ENCODE assay signal across 8 cellular contexts in the genomic region with DNA sequence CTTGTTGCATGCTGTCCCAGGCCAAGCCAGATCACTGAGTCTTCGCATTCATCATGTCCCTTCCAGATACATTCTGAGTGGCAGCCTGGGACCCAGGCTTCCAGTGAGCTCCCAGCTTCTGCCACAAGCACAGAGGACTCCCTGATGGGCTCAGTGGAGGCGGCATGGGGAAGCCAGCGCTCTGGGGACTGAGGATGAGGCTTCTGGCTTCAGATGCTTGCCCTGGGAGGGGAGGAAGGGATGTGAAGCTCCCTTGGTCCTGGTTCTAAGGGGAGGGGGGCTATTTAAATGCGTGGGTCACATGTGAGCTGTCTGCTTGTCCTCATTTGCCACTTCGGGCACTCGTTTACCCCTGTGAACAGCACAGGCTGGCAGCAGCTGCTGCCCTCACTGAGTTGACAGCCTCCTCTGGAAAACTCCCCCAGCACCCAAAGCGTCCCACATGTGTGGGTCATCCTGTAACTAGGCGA.
DNase-seq lines count a peak whose midpoint lies in the region; ATAC-seq and TF ChIP-seq lines count a peak whose summit lies in the region.

No MANE protein-coding gene starts in this region.

- H3K4me1 Mint-ChIP-seq in nephron = peaks cover 17% of the 10 kb centered on the region

- H3K27me3 Mint-ChIP-seq in nephron (ENCODE audit: low read depth) = peaks cover 6% of the 10 kb centered on the region

- no peaks in the 10 kb centered on the region for H3K9me3 Mint-ChIP-seq in nephron

- peak; percentile 26 for ATAC-seq in GM19043 (IDR thresholded peaks at IDR 0.05; ENCODE audit: low read depth, unreplicated experiment)
- peak; percentile 38 for ATAC-seq in HG02884 (IDR thresholded peaks at IDR 0.05; ENCODE audit: unreplicated experiment)

- DNase-seq in T-helper 9 cell = peak; percentile 13
- DNase-seq in GM20000 (ENCODE audit: low spot score) = no peak
- no peak for DNase-seq in cortex of kidney (lab: John Stamatoyannopoulos, UW)
- DNase-seq in GF-D8 (lab: John Stamatoyannopoulos, UW) = no peak
- no peak for DNase-seq in SKM-1 (lab: John Stamatoyannopoulos, UW; ENCODE audit: unreplicated experiment)

- H3K4me3 Mint-ChIP-seq in nephron = no peak overlapping the region

- H3K27ac Mint-ChIP-seq in nephron = peak overlapping the region in 2 of 3 experiments; percentile 77 to 96

- no peak for TF ChIP-seq CTCF in nephron (IDR thresholded peaks at IDR 0.05; ENCODE audit: unreplicated experiment in 3 of 3)
- no peak for TF ChIP-seq CTCF in GM20000 (IDR thresholded peaks at IDR 0.05; ENCODE audit: extremely low read depth, missing control alignments)

- no peaks in the 10 kb centered on the region for H3K36me3 Mint-ChIP-seq in nephron (ENCODE audit: low read depth)
